ENCODE assay signal across 10 cellular contexts in the genomic region with DNA sequence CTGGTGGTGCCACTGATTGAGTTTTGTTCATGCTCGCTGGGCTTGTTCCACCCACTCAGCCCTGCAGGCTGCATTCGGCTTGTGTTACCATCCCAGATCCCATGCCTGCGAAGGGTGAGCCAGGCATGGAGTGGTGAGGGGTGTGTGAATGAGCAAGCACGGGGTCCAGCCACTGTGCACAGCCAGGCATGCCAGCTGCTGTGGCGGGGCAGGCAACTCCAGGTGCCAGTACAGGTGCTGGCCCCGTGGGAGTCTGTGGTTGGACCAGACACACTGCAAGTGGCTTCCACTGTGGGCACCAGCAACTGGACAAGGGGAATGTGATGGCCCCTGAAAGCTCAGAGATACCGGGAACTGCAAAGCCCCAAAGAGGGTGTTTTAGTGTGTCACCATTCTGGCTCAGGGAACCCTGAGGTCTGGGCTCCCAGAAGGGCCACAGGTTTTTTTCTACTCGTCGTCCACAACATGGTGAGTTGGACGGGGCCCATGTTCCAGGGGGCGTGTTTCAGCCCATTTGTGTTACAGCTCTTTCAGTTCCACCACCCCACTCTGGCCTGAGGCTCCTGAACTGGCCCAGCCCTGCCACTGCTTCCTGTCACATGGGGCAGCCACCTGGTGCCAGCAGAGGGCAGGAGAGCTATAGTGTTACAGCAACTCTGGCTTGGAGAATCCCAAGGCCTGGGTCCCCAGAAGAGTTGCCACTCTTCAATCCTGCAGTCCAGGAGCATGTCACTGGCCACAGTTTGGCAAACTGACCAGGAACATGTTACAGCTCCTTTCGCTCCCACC.
DNase-seq lines count a peak whose midpoint lies in the region; ATAC-seq and TF ChIP-seq lines count a peak whose summit lies in the region.
"Had no signal": no experiment of that assay in that cellular context is flagged by ENCODE, and none has a peak within 500 bp of the region (broad histone marks: within the 10 kb centered on the region; RNA-seq: fewer than 3 reads in every experiment).

No MANE protein-coding gene starts in this region.

- DNase-seq in activated CD8-positive, alpha-beta T cell treated with anti-CD3 and anti-CD28 coated beads, Interleukin-2, amount 10 ng/mL, durations not matched to agents 7 days and 5 days = peak; percentile 22
- DNase-seq in glomerular visceral epithelial cell (ENCODE audit: extremely low spot score) (no peak), cerebellar cortex (ENCODE audit: low spot score) (no peak), kidney tubule cell (ENCODE audit: low spot score) (no peak)
- DNase-seq: activated CD4-positive, alpha-beta T cell treated with anti-CD3 and anti-CD28 coated beads, Interleukin-2, amount 50 U/mL, for 4 hours; NCI-H187 had no signal

- ATAC-seq in GM19351 (IDR thresholded peaks at IDR 0.05; ENCODE audit: unreplicated experiment) (peak; percentile 81), HG03442 (IDR thresholded peaks at IDR 0.05; ENCODE audit: unreplicated experiment) (peak; percentile 87)
- no peak for ATAC-seq in activated CD8-positive, alpha-beta T cell treated with anti-CD3 and anti-CD28 coated beads, Interleukin-2, amount 10 ng/mL, durations not matched to agents 7 days and 5 days
- ATAC-seq: left colon had no signal

- CTCF ChIA-PET in activated CD8-positive, alpha-beta T cell treated with anti-CD3 and anti-CD28 coated beads, Interleukin-2, amount 10 ng/mL, durations not matched to agents 7 days and 5 days (lab: Charles Lee) = no interaction called here

- no peaks in the 10 kb centered on the region for H3K36me3 Mint-ChIP-seq in activated CD8-positive, alpha-beta T cell treated with anti-CD3 and anti-CD28 coated beads, Interleukin-2, amount 10 ng/mL, durations not matched to agents 7 days and 5 days (ENCODE audit: low read depth)

- peak; percentile 45 for TF ChIP-seq CTCF in GM12873 (IDR thresholded peaks at IDR 0.05; ENCODE audit: insufficient read depth, low read depth, low read length, missing control alignments)

- H3K4me3 Mint-ChIP-seq in activated CD8-positive, alpha-beta T cell treated with anti-CD3 and anti-CD28 coated beads, Interleukin-2, amount 10 ng/mL, durations not matched to agents 7 days and 5 days = no peak overlapping the region

- POLR2A ChIA-PET in activated CD8-positive, alpha-beta T cell treated with anti-CD3 and anti-CD28 coated beads, Interleukin-2, amount 10 ng/mL, durations not matched to agents 7 days and 5 days (lab: Charles Lee) = no interaction called here

- H3K4me1 Mint-ChIP-seq in activated CD8-positive, alpha-beta T cell treated with anti-CD3 and anti-CD28 coated beads, Interleukin-2, amount 10 ng/mL, durations not matched to agents 7 days and 5 days (ENCODE audit: low read depth) = no peaks in the 10 kb centered on the region

- no peak overlapping the region for H3K27ac Mint-ChIP-seq in activated CD8-positive, alpha-beta T cell treated with anti-CD3 and anti-CD28 coated beads, Interleukin-2, amount 10 ng/mL, durations not matched to agents 7 days and 5 days

- no peaks in the 10 kb centered on the region for H3K27me3 Mint-ChIP-seq in activated CD8-positive, alpha-beta T cell treated with anti-CD3 and anti-CD28 coated beads, Interleukin-2, amount 10 ng/mL, durations not matched to agents 7 days and 5 days (ENCODE audit: low read depth)

- no peaks in the 10 kb centered on the region for H3K9me3 Mint-ChIP-seq in activated CD8-positive, alpha-beta T cell treated with anti-CD3 and anti-CD28 coated beads, Interleukin-2, amount 10 ng/mL, durations not matched to agents 7 days and 5 days (ENCODE audit: insufficient read depth)
